Comparison of ENCODE assay signal across 1 cellular context in the genomic region with DNA sequence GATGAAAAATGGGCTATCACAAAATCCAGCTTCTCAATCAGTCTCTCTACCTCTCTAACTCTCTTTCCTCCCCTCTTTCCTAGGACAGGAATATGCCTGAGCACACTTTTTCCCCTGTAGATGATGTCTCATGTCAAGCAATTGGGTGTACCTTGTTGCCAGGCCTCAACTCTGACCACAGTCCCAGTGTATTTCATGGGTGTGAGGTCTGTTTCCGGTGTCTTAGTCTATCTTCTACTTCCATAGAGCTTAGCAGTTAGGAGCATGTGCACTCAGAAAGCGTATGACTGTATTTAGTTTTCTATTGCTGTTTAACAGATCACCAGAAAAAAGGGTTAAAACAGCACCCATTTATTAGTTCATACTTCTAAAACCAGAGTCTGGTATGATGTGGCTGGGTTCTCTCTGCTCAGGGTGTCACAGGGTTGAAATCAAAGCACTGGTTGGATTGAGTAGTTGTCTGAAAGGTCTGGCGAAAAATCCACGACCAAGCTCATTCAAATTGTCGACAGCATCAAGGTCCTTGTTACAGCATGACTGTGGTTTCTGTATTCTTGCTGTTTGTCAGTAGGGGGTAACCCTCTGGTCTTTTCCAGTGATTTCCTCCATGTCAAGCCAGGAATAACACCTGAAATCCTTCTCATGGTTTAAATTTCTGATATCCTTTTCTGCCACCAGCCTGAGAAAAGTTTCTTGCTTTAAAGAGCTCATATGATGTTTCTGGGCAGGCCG.
TF ChIP-seq lines count a peak whose summit lies in the region.

No MANE protein-coding gene starts in this region.

TF ChIP-seq in GM23338, 12 proteins besides CTCF, POLR2A, EP300 and RAD21 (continued from another document):
- TF ChIP-seq, protein P1, sequence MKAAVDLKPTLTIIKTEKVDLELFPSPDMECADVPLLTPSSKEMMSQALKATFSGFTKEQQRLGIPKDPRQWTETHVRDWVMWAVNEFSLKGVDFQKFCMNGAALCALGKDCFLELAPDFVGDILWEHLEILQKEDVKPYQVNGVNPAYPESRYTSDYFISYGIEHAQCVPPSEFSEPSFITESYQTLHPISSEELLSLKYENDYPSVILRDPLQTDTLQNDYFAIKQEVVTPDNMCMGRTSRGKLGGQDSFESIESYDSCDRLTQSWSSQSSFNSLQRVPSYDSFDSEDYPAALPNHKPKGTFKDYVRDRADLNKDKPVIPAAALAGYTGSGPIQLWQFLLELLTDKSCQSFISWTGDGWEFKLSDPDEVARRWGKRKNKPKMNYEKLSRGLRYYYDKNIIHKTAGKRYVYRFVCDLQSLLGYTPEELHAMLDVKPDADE (IDR thresholded peaks at IDR 0.05) = no peak
- TF ChIP-seq ZNF114 (CRISPR knock-in tag; IDR thresholded peaks at IDR 0.05) (no peak), EZH2phosphoT487 (IDR thresholded peaks at IDR 0.05; ENCODE audit: unreplicated experiment) (no peak), JUNB (IDR thresholded peaks at IDR 0.05; ENCODE audit: unreplicated experiment) (no peak), ZNF331 (CRISPR knock-in tag; IDR thresholded peaks at IDR 0.05; ENCODE audit: low read depth) (no peak), EZH2 (IDR thresholded peaks at IDR 0.05; ENCODE audit: low read depth, unreplicated experiment) (no peak)
- TF ChIP-seq, protein P2, sequence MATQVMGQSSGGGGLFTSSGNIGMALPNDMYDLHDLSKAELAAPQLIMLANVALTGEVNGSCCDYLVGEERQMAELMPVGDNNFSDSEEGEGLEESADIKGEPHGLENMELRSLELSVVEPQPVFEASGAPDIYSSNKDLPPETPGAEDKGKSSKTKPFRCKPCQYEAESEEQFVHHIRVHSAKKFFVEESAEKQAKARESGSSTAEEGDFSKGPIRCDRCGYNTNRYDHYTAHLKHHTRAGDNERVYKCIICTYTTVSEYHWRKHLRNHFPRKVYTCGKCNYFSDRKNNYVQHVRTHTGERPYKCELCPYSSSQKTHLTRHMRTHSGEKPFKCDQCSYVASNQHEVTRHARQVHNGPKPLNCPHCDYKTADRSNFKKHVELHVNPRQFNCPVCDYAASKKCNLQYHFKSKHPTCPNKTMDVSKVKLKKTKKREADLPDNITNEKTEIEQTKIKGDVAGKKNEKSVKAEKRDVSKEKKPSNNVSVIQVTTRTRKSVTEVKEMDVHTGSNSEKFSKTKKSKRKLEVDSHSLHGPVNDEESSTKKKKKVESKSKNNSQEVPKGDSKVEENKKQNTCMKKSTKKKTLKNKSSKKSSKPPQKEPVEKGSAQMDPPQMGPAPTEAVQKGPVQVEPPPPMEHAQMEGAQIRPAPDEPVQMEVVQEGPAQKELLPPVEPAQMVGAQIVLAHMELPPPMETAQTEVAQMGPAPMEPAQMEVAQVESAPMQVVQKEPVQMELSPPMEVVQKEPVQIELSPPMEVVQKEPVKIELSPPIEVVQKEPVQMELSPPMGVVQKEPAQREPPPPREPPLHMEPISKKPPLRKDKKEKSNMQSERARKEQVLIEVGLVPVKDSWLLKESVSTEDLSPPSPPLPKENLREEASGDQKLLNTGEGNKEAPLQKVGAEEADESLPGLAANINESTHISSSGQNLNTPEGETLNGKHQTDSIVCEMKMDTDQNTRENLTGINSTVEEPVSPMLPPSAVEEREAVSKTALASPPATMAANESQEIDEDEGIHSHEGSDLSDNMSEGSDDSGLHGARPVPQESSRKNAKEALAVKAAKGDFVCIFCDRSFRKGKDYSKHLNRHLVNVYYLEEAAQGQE (IDR thresholded peaks at IDR 0.05; ENCODE audit: unreplicated experiment) = no peak
- TF ChIP-seq, protein P3, sequence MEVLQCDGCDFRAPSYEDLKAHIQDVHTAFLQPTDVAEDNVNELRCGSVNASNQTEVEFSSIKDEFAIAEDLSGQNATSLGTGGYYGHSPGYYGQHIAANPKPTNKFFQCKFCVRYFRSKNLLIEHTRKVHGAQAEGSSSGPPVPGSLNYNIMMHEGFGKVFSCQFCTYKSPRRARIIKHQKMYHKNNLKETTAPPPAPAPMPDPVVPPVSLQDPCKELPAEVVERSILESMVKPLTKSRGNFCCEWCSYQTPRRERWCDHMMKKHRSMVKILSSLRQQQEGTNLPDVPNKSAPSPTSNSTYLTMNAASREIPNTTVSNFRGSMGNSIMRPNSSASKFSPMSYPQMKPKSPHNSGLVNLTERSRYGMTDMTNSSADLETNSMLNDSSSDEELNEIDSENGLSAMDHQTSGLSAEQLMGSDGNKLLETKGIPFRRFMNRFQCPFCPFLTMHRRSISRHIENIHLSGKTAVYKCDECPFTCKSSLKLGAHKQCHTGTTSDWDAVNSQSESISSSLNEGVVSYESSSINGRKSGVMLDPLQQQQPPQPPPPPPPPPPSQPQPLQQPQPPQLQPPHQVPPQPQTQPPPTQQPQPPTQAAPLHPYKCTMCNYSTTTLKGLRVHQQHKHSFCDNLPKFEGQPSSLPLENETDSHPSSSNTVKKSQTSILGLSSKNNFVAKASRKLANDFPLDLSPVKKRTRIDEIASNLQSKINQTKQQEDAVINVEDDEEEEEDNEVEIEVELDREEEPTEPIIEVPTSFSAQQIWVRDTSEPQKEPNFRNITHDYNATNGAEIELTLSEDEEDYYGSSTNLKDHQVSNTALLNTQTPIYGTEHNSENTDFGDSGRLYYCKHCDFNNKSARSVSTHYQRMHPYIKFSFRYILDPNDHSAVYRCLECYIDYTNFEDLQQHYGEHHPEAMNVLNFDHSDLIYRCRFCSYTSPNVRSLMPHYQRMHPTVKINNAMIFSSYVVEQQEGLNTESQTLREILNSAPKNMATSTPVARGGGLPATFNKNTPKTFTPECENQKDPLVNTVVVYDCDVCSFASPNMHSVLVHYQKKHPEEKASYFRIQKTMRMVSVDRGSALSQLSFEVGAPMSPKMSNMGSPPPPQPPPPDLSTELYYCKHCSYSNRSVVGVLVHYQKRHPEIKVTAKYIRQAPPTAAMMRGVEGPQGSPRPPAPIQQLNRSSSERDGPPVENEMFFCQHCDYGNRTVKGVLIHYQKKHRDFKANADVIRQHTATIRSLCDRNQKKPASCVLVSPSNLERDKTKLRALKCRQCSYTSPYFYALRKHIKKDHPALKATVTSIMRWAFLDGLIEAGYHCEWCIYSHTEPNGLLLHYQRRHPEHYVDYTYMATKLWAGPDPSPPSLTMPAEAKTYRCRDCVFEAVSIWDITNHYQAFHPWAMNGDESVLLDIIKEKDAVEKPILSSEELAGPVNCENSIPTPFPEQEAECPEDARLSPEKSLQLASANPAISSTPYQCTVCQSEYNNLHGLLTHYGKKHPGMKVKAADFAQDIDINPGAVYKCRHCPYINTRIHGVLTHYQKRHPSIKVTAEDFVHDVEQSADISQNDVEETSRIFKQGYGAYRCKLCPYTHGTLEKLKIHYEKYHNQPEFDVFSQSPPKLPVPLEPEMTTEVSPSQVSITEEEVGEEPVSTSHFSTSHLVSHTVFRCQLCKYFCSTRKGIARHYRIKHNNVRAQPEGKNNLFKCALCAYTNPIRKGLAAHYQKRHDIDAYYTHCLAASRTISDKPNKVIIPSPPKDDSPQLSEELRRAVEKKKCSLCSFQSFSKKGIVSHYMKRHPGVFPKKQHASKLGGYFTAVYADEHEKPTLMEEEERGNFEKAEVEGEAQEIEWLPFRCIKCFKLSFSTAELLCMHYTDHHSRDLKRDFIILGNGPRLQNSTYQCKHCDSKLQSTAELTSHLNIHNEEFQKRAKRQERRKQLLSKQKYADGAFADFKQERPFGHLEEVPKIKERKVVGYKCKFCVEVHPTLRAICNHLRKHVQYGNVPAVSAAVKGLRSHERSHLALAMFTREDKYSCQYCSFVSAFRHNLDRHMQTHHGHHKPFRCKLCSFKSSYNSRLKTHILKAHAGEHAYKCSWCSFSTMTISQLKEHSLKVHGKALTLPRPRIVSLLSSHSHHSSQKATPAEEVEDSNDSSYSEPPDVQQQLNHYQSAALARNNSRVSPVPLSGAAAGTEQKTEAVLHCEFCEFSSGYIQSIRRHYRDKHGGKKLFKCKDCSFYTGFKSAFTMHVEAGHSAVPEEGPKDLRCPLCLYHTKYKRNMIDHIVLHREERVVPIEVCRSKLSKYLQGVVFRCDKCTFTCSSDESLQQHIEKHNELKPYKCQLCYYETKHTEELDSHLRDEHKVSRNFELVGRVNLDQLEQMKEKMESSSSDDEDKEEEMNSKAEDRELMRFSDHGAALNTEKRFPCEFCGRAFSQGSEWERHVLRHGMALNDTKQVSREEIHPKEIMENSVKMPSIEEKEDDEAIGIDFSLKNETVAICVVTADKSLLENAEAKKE (CRISPR knock-in tag; IDR thresholded peaks at IDR 0.05) = no peak
